ENCODE assay signal across 9 cellular contexts in genomic region chr7:140641532-140642191, GRCh38. TPM values are rescaled to one million over a fixed set of nuclear protein-coding genes. Genes with fewer than 3 reads are reported as not detected.
A peak's percentile ranks its signal among the peaks of the same experiment; 100 is the strongest.
DNase-seq lines count a peak whose midpoint lies in the region; ATAC-seq, FAIRE-seq and TF ChIP-seq lines count a peak whose summit lies in the region.
"Had no signal": no experiment of that assay in that cellular context is flagged by ENCODE, and none has a peak within 500 bp of the region (broad histone marks: within the 10 kb centered on the region; RNA-seq: fewer than 3 reads in every experiment).

No MANE protein-coding gene starts in this region.

- H3K27ac Mint-ChIP-seq in activated CD8-positive, alpha-beta T cell treated with anti-CD3 and anti-CD28 coated beads for 36 hours, result no peak overlapping the region
- no peak overlapping the region for H3K27ac Mint-ChIP-seq in activated CD8-positive, alpha-beta T cell treated with anti-CD3 and anti-CD28 coated beads, Interleukin-2, amount 10 ng/mL, durations not matched to agents 7 days and 5 days

- peaks cover 47% of the 10 kb centered on the region for H3K27me3 Mint-ChIP-seq in activated CD8-positive, alpha-beta T cell treated with anti-CD3 and anti-CD28 coated beads for 36 hours
- peaks cover 58% of the 10 kb centered on the region for H3K27me3 Mint-ChIP-seq in activated CD8-positive, alpha-beta T cell treated with anti-CD3 and anti-CD28 coated beads, Interleukin-2, amount 10 ng/mL, durations not matched to agents 7 days and 5 days (ENCODE audit: low read depth)

- FAIRE-seq in kidney (lab: Jason Lieb, UNC), result no peak

- peaks cover 25% of the 10 kb centered on the region for H3K4me1 ChIP-seq in lower lobe of right lung
- peaks cover 32% of the 10 kb centered on the region for H3K4me1 ChIP-seq in suprapubic skin
- H3K4me1 ChIP-seq in kidney (ENCODE audit: control insufficient read depth in 1 of 2, insufficient read depth in 1 of 2, low read depth in 1 of 2, low read length in 2 of 2), result peaks cover 5 to 6% of the 10 kb centered on the region in 2 donors

- H3K27me3 ChIP-seq in brain microvascular endothelial cell (replicated peaks) (no peaks in the 10 kb centered on the region), lower lobe of right lung (ENCODE audit: low read depth) (peaks cover 51% of the 10 kb centered on the region), suprapubic skin (peaks cover 34% of the 10 kb centered on the region)

- H3K4me3 Mint-ChIP-seq in activated CD8-positive, alpha-beta T cell treated with anti-CD3 and anti-CD28 coated beads for 36 hours, result peak overlapping the region; percentile 7
- no peak overlapping the region for H3K4me3 Mint-ChIP-seq in activated CD8-positive, alpha-beta T cell treated with anti-CD3 and anti-CD28 coated beads, Interleukin-2, amount 10 ng/mL, durations not matched to agents 7 days and 5 days

- no peak for ATAC-seq in activated CD8-positive, alpha-beta T cell treated with anti-CD3 and anti-CD28 coated beads for 36 hours
- ATAC-seq in activated CD8-positive, alpha-beta T cell treated with anti-CD3 and anti-CD28 coated beads, Interleukin-2, amount 10 ng/mL, durations not matched to agents 7 days and 5 days, result no peak
- no peak for ATAC-seq in lower lobe of right lung

- H3K36me3 Mint-ChIP-seq in activated CD8-positive, alpha-beta T cell treated with anti-CD3 and anti-CD28 coated beads for 36 hours (ENCODE audit: low read depth), result no peaks in the 10 kb centered on the region
- H3K36me3 Mint-ChIP-seq in activated CD8-positive, alpha-beta T cell treated with anti-CD3 and anti-CD28 coated beads, Interleukin-2, amount 10 ng/mL, durations not matched to agents 7 days and 5 days (ENCODE audit: low read depth), result no peaks in the 10 kb centered on the region

- TF ChIP-seq EP300 in suprapubic skin (IDR thresholded peaks at IDR 0.05), result no peak

- no peak overlapping the region for H3K27ac ChIP-seq in brain microvascular endothelial cell
- peak overlapping the region; percentile 84 for H3K27ac ChIP-seq in lower lobe of right lung
- H3K27ac ChIP-seq in suprapubic skin, result peak overlapping the region; percentile 85
- H3K27ac ChIP-seq in kidney (ENCODE audit: low read depth in 2 of 2, low read length in 2 of 2), result peak overlapping the region in 1 of 2 donors; percentile 63

- H3K9me3 Mint-ChIP-seq in activated CD8-positive, alpha-beta T cell treated with anti-CD3 and anti-CD28 coated beads for 36 hours, result no peaks in the 10 kb centered on the region
- H3K9me3 Mint-ChIP-seq in activated CD8-positive, alpha-beta T cell treated with anti-CD3 and anti-CD28 coated beads, Interleukin-2, amount 10 ng/mL, durations not matched to agents 7 days and 5 days (ENCODE audit: insufficient read depth), result no peaks in the 10 kb centered on the region

- H3K4me3 ChIP-seq in brain microvascular endothelial cell (ENCODE audit: low read depth, low read length) (peak overlapping the region; percentile 68), lower lobe of right lung (peak overlapping the region; percentile 55), suprapubic skin (no peak overlapping the region), kidney (ENCODE audit: low read length in 2 of 2) (peak overlapping the region in 1 of 2 donors; percentile 44)

- TF ChIP-seq CTCF in activated CD8-positive, alpha-beta T cell treated with anti-CD3 and anti-CD28 coated beads for 36 hours (IDR thresholded peaks at IDR 0.05), result no peak
- TF ChIP-seq CTCF in brain microvascular endothelial cell (IDR thresholded peaks at IDR 0.05; ENCODE audit: low read depth, low read length, missing control alignments), result no peak
- TF ChIP-seq CTCF in lower lobe of right lung (IDR thresholded peaks at IDR 0.05), result no peak
- no peak for TF ChIP-seq CTCF in suprapubic skin (IDR thresholded peaks at IDR 0.05)
- TF ChIP-seq CTCF in kidney (IDR thresholded peaks at IDR 0.05; ENCODE audit: borderline replicate concordance, extremely low read depth, insufficient read depth), result no peak

- in situ Hi-C loops in brain microvascular endothelial cell (cut with HindIII; ENCODE audit: low pct_ligation_motif_present, low sequenced_read_pairs), result no loop called here

- POLR2A ChIA-PET in activated CD8-positive, alpha-beta T cell treated with anti-CD3 and anti-CD28 coated beads for 36 hours (lab: Charles Lee), result no interaction called here
- POLR2A ChIA-PET in activated CD8-positive, alpha-beta T cell treated with anti-CD3 and anti-CD28 coated beads, Interleukin-2, amount 10 ng/mL, durations not matched to agents 7 days and 5 days (lab: Charles Lee), result no interaction called here

- H3K4me1 Mint-ChIP-seq in activated CD8-positive, alpha-beta T cell treated with anti-CD3 and anti-CD28 coated beads for 36 hours (ENCODE audit: low read depth), result peaks cover 15% of the 10 kb centered on the region
- peaks cover 16% of the 10 kb centered on the region for H3K4me1 Mint-ChIP-seq in activated CD8-positive, alpha-beta T cell treated with anti-CD3 and anti-CD28 coated beads, Interleukin-2, amount 10 ng/mL, durations not matched to agents 7 days and 5 days (ENCODE audit: low read depth)

- intact Hi-C loops in activated CD8-positive, alpha-beta T cell treated with anti-CD3 and anti-CD28 coated beads for 36 hours (cut with micrococcal nuclease), result no loop called here
- intact Hi-C loops in lower lobe of right lung (cut with DNase I) (no loop called here), kidney (cut with DNase I) (no loop called here)

- DNase-seq in activated CD8-positive, alpha-beta T cell treated with anti-CD3 and anti-CD28 coated beads for 36 hours, result no peak
- no peak for DNase-seq in activated CD8-positive, alpha-beta T cell treated with anti-CD3 and anti-CD28 coated beads, Interleukin-2, amount 10 ng/mL, durations not matched to agents 7 days and 5 days
- DNase-seq in brain microvascular endothelial cell (no peak), lower lobe of right lung (no peak), suprapubic skin (ENCODE audit: low spot score in 2 of 2) (peak; percentile 11 to 61), AML-193 (lab: John Stamatoyannopoulos, UW) (no peak), inferior parietal cortex (ENCODE audit: extremely low spot score) (no peak), kidney (no peak)
- DNase-seq: effector CD8-positive, alpha-beta T cell had no signal

- H3K9me3 ChIP-seq in lower lobe of right lung, result no peaks in the 10 kb centered on the region
- H3K9me3 ChIP-seq in suprapubic skin, result no peaks in the 10 kb centered on the region
- H3K9me3 ChIP-seq in kidney (ENCODE audit: control insufficient read depth in 1 of 2, low read length in 2 of 2), result no peaks in the 10 kb centered on the region

- H3K36me3 ChIP-seq in brain microvascular endothelial cell (replicated peaks) (no peaks in the 10 kb centered on the region), lower lobe of right lung (no peaks in the 10 kb centered on the region), suprapubic skin (no peaks in the 10 kb centered on the region), kidney (ENCODE audit: control insufficient read depth in 1 of 2, insufficient read depth in 2 of 2, low read length in 2 of 2) (no peaks in the 10 kb centered on the region)

- peak overlapping the region in 1 of 2 donors; percentile 12 for H3K9ac ChIP-seq in kidney (ENCODE audit: low read length in 2 of 2)

- no peak for TF ChIP-seq POLR2A in suprapubic skin (IDR thresholded peaks at IDR 0.05)

- CTCF ChIA-PET in activated CD8-positive, alpha-beta T cell treated with anti-CD3 and anti-CD28 coated beads for 36 hours (lab: Charles Lee), result interaction anchor here (1.3 to 2.4 kb wide), 2 partner anchors 12 to 123 kb away, joined by 4 to 11 read pairs; no protein-coding TSS in a partner anchor
- CTCF ChIA-PET in activated CD8-positive, alpha-beta T cell treated with anti-CD3 and anti-CD28 coated beads, Interleukin-2, amount 10 ng/mL, durations not matched to agents 7 days and 5 days (lab: Charles Lee), result interaction anchor here (1.5 kb wide), 1 partner anchor 12 kb away, joined by 4 read pairs; no protein-coding TSS in a partner anchor

- 77% methylated on average over 14 of the region's 14 CpGs for WGBS in suprapubic skin

RNA-seq across cellular contexts. Expression of gene DENND2A, which starts 1.0 kb away (rescaled TPM):
- total RNA-seq in activated CD8-positive, alpha-beta T cell treated with anti-CD3 and anti-CD28 coated beads for 36 hours, result not detected
- total RNA-seq in activated CD8-positive, alpha-beta T cell treated with anti-CD3 and anti-CD28 coated beads, Interleukin-2, amount 10 ng/mL, durations not matched to agents 7 days and 5 days, result not detected
- total RNA-seq in lower lobe of right lung (19.0 TPM), suprapubic skin (1 to 10 TPM in 3 of 4 donors, under 1 TPM in 1; 0.99 to 5.1 (median 2.2) TPM), kidney (18.0 TPM)
- 6.5 TPM for polyA plus RNA-seq in kidney (ENCODE audit: insufficient read depth, low read depth, low replicate concordance)

RNA-seq across cellular contexts. Expression of gene ADCK2, which starts 31.1 kb away (rescaled TPM):
- 10 to 100 TPM; 20.0 to 21.5 TPM for total RNA-seq in activated CD8-positive, alpha-beta T cell treated with anti-CD3 and anti-CD28 coated beads for 36 hours
- total RNA-seq in activated CD8-positive, alpha-beta T cell treated with anti-CD3 and anti-CD28 coated beads, Interleukin-2, amount 10 ng/mL, durations not matched to agents 7 days and 5 days, result 10 to 100 TPM; 20.6 to 20.8 TPM
- total RNA-seq in lower lobe of right lung, result 18.9 TPM
- 10 to 100 TPM; 41.2 to 65.9 (median 53.3) TPM for total RNA-seq in suprapubic skin
- total RNA-seq in kidney, result 18.7 TPM
- 18.8 TPM for polyA plus RNA-seq in kidney (ENCODE audit: insufficient read depth, low read depth, low replicate concordance)

RNA-seq across cellular contexts. Expression of gene NDUFB2, which starts 54.8 kb away (rescaled TPM):
- 100 to 1,000 TPM; 159 to 177 TPM for total RNA-seq in activated CD8-positive, alpha-beta T cell treated with anti-CD3 and anti-CD28 coated beads for 36 hours
- 100 to 1,000 TPM; 213 to 221 TPM for total RNA-seq in activated CD8-positive, alpha-beta T cell treated with anti-CD3 and anti-CD28 coated beads, Interleukin-2, amount 10 ng/mL, durations not matched to agents 7 days and 5 days
- total RNA-seq in lower lobe of right lung (161 TPM), suprapubic skin (100 to 1,000 TPM; 104 to 435 (median 229) TPM), kidney (255 TPM)
- 998 TPM for polyA plus RNA-seq in kidney (ENCODE audit: insufficient read depth, low read depth, low replicate concordance)

Comparison
In these comparisons a context has a peak if more than half of its experiments do, and no peak if none do; other contexts are left out.
1. DNase-seq: peak in suprapubic skin (2 of 2); none in activated CD8-positive, alpha-beta T cell treated with anti-CD3 and anti-CD28 coated beads for 36 hours (single experiment), activated CD8-positive, alpha-beta T cell treated with anti-CD3 and anti-CD28 coated beads, Interleukin-2, amount 10 ng/mL, durations not matched to agents 7 days and 5 days (single experiment), brain microvascular endothelial cell (single experiment), lower lobe of right lung (single experiment), AML-193 (0 of 2), inferior parietal cortex (single experiment) and kidney (single experiment).